ENCODE assay signal across 8 cellular contexts in genomic region chr1:24289937-24290595, GRCh38. TPM values are rescaled to one million over a fixed set of nuclear protein-coding genes. Genes with fewer than 3 reads are reported as not detected.
DNase-seq lines count a peak whose midpoint lies in the region; ATAC-seq lines count a peak whose summit lies in the region.

No MANE protein-coding gene starts in this region.

- no peaks in the 10 kb centered on the region for H3K9me3 Mint-ChIP-seq in activated CD8-positive, alpha-beta memory T cell treated with anti-CD3 and anti-CD28 coated beads, Interleukin-2, amount 10 ng/mL, durations not matched to agents 7 days and 5 days (ENCODE audit: low read depth)

- no peaks in the 10 kb centered on the region for H3K36me3 Mint-ChIP-seq in activated CD8-positive, alpha-beta memory T cell treated with anti-CD3 and anti-CD28 coated beads, Interleukin-2, amount 10 ng/mL, durations not matched to agents 7 days and 5 days

- peak overlapping the region; percentile 54 for H3K27ac ChIP-seq in caudate nucleus (ENCODE audit: low read depth, low read length)

- H3K4me1 Mint-ChIP-seq in activated CD8-positive, alpha-beta memory T cell treated with anti-CD3 and anti-CD28 coated beads, Interleukin-2, amount 10 ng/mL, durations not matched to agents 7 days and 5 days = no peaks in the 10 kb centered on the region

- H3K4me3 Mint-ChIP-seq in activated CD8-positive, alpha-beta memory T cell treated with anti-CD3 and anti-CD28 coated beads, Interleukin-2, amount 10 ng/mL, durations not matched to agents 7 days and 5 days = no peak overlapping the region

- ATAC-seq in activated CD8-positive, alpha-beta memory T cell treated with anti-CD3 and anti-CD28 coated beads, Interleukin-2, amount 10 ng/mL, durations not matched to agents 7 days and 5 days = no peak
- ATAC-seq in activated CD4-positive, CD25-positive, alpha-beta regulatory T cell treated with anti-CD3 and anti-CD28 coated beads, Interleukin-2, amount 50 U/mL, for 24 hours = no peak
- ATAC-seq in GM18861 (IDR thresholded peaks at IDR 0.05; ENCODE audit: unreplicated experiment) (no peak), HG03354 (IDR thresholded peaks at IDR 0.05; ENCODE audit: poor library complexity, severe bottlenecking, unreplicated experiment) (no peak)

- CTCF ChIA-PET in activated CD8-positive, alpha-beta memory T cell treated with anti-CD3 and anti-CD28 coated beads, Interleukin-2, amount 10 ng/mL, durations not matched to agents 7 days and 5 days (lab: Charles Lee) = interaction anchor here (0.7 to 1.6 kb wide), 4 partner anchors 12 to 140 kb away, joined by 3 to 4 read pairs (median 3); no protein-coding TSS in a partner anchor

- no peak overlapping the region for H3K27ac Mint-ChIP-seq in activated CD8-positive, alpha-beta memory T cell treated with anti-CD3 and anti-CD28 coated beads, Interleukin-2, amount 10 ng/mL, durations not matched to agents 7 days and 5 days

- DNase-seq in AG20443 (ENCODE audit: low spot score) (peak; percentile 52), NCI-H187 treated with DMSO at 0.1 percent for 48 hours (lab: John Stamatoyannopoulos, UW) (peak; percentile 78), caudate nucleus (lab: John Stamatoyannopoulos, UW) (peak in 57 of 61 donors; percentile 15 to 91 (median 70)), midbrain (lab: John Stamatoyannopoulos, UW) (peak; percentile 87)
- DNase-seq in activated CD8-positive, alpha-beta memory T cell treated with anti-CD3 and anti-CD28 coated beads, Interleukin-2, amount 10 ng/mL, durations not matched to agents 7 days and 5 days = no peak

- peaks cover 14% of the 10 kb centered on the region for H3K27me3 Mint-ChIP-seq in activated CD8-positive, alpha-beta memory T cell treated with anti-CD3 and anti-CD28 coated beads, Interleukin-2, amount 10 ng/mL, durations not matched to agents 7 days and 5 days

RNA-seq across cellular contexts. Expression of gene GRHL3, which starts 29.1 kb away (rescaled TPM):
- total RNA-seq in activated CD8-positive, alpha-beta memory T cell treated with anti-CD3 and anti-CD28 coated beads, Interleukin-2, amount 10 ng/mL, durations not matched to agents 7 days and 5 days = under 1 TPM in 1 of 2 experiments, not detected in 1; 0.85 TPM
